ENCODE assay signal across 8 cellular contexts in genomic region chr1:245156041-245156735, GRCh38. TPM values are rescaled to one million over a fixed set of nuclear protein-coding genes. Genes with fewer than 3 reads are reported as not detected.
DNase-seq lines count a peak whose midpoint lies in the region; ATAC-seq and TF ChIP-seq lines count a peak whose summit lies in the region.

No MANE protein-coding gene starts in this region.

- TF ChIP-seq CTCF in GM12873 (IDR thresholded peaks at IDR 0.05; ENCODE audit: insufficient read depth, low read depth, low read length, missing control alignments) (peak; percentile 71), adrenal gland (IDR thresholded peaks at IDR 0.05) (peak; percentile 17 to 89 (median 66)), left ventricle myocardium inferior (IDR thresholded peaks at IDR 0.05; ENCODE audit: borderline replicate concordance) (peak; percentile 90), prostate gland (IDR thresholded peaks at IDR 0.05) (peak; percentile 50 to 88 (median 69))

- H3K4me1 ChIP-seq in adrenal gland (replicated peaks in 1 of 2) (peaks cover 32 to 40% of the 10 kb centered on the region in 2 donors), left ventricle myocardium inferior (peaks cover 43% of the 10 kb centered on the region), prostate gland (replicated peaks) (peaks cover 12% of the 10 kb centered on the region)

- H3K36me3 ChIP-seq in adrenal gland (replicated peaks in 1 of 2) (no peaks in the 10 kb centered on the region), left ventricle myocardium inferior (no peaks in the 10 kb centered on the region), prostate gland (no peaks in the 10 kb centered on the region)

- intact Hi-C loops in adrenal gland (cut with DNase I) (loop anchor here (10.0 kb wide), 3 partner anchors 219 to 1299 kb away; no protein-coding TSS in a partner anchor), left ventricle myocardium inferior (cut with micrococcal nuclease) (loop anchor here (10.0 kb wide), 2 partner anchors 229 to 1289 kb away; no protein-coding TSS in a partner anchor), prostate gland (cut with DNase I) (loop anchor here (2.0 to 5.0 kb wide), 3 partner anchors 225 to 1296 kb away; no protein-coding TSS in a partner anchor)

- WGBS in adrenal gland, 4 donors = 1% methylated on average over 30 to 74 of the region's 74 CpGs; no CpG with 5 or more reads in 1 of the 4 donors
- 1% methylated on average over 38 of the region's 74 CpGs for WGBS in prostate gland

- peak in 1 of 2 donors; percentile 9 for TF ChIP-seq POLR2A in adrenal gland (IDR thresholded peaks at IDR 0.05)
- TF ChIP-seq POLR2A in prostate gland (IDR thresholded peaks at IDR 0.05) = peak; percentile 16

- peak overlapping the region in 3 of 4 donors; percentile 47 to 76 (median 47) for H3K4me3 ChIP-seq in adrenal gland
- H3K4me3 ChIP-seq in left ventricle myocardium inferior = peak overlapping the region; percentile 76
- H3K4me3 ChIP-seq in prostate gland = peak overlapping the region; percentile 41 to 44

- H3K27ac ChIP-seq in adrenal gland = no peak overlapping the region
- H3K27ac ChIP-seq in left ventricle myocardium inferior (replicated peaks) = no peak overlapping the region
- no peak overlapping the region for H3K27ac ChIP-seq in prostate gland

- H3K9me3 ChIP-seq in adrenal gland (replicated peaks in 1 of 3) (no peaks in the 10 kb centered on the region), left ventricle myocardium inferior (replicated peaks) (no peaks in the 10 kb centered on the region), prostate gland (no peaks in the 10 kb centered on the region)

- DNase-seq in NCI-H1105 treated with DMSO at 0.1 percent for 48 hours (lab: John Stamatoyannopoulos, UW) (peak; percentile 68), T-helper 1 cell (peak; percentile 32 to 77 (median 52)), adrenal gland (peak; percentile 80 to 90 (median 87)), left ventricle myocardium inferior (peak; percentile 80), prostate gland (ENCODE audit: low spot score) (peak; percentile 84), ureter (ENCODE audit: low spot score) (peak; percentile 89)

- ATAC-seq in HG02678 (IDR thresholded peaks at IDR 0.05; ENCODE audit: unreplicated experiment) = peak; percentile 86

- peaks cover 9% of the 10 kb centered on the region for H3K27me3 ChIP-seq in adrenal gland
- peaks cover 64% of the 10 kb centered on the region for H3K27me3 ChIP-seq in left ventricle myocardium inferior (ENCODE audit: low read depth)
- H3K27me3 ChIP-seq in prostate gland (replicated peaks; ENCODE audit: insufficient read depth) = no peaks in the 10 kb centered on the region

RNA-seq across cellular contexts. Expression of gene KIF26B, which starts 1.4 kb away (rescaled TPM):
- total RNA-seq in adrenal gland = 1 to 10 TPM; 1.7 to 4.6 (median 3.1) TPM
- 1 to 10 TPM in 1 of 3 donors, under 1 TPM in 2; 0.20 to 2.1 (median 0.48) TPM for polyA plus RNA-seq in adrenal gland
- 3.5 TPM for total RNA-seq in left ventricle myocardium inferior
- 1 to 10 TPM; 3.3 to 3.8 TPM for total RNA-seq in prostate gland
- total RNA-seq in ureter = 8.0 TPM
